Comparison of ENCODE assay signal across 8 cellular contexts in the genomic region with DNA sequence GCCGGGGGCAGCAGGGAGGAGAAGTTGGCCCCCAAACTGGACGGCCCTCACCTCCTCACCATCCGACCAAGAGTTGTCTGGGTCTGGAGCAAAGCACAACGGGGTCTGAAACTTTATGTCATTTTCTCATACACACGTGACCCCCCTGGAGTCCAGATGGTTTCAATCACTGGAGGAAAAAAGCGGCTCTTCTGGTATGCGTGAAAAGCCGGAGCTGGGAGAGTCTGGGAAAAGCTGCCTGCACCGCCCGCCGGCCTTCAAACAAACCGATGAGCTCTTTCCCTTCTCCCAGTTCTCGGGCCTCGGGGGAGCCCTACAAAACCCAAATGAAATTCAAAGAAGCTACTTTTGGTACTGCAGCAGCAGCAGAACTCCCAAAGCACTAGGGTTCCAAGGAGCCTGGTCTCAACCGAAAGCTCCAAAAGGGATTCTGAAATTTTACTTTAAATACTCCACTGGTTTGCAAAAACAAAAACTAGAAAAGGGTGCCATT. TPM values are rescaled to one million over a fixed set of nuclear protein-coding genes. Genes with fewer than 3 reads are reported as not detected.
DNase-seq lines count a peak whose midpoint lies in the region; ATAC-seq and TF ChIP-seq lines count a peak whose summit lies in the region.

No MANE protein-coding gene starts in this region.

- H3K9me2 ChIP-seq in DOHH2 (replicated peaks; ENCODE audit: control insufficient read depth, low read length): no peaks in the 10 kb centered on the region

- intact Hi-C loops in heart left ventricle (cut with DNase I): loop anchor here in 5 of 10 donors (1.0 to 10.0 kb wide), 12 partner anchors 33 to 189 kb away; partner anchors contain the start of genes AKIP1 (in 3 of the 5), RPL27A (in 2 of the 5), TRIM66 (in 2 of the 5) and TMEM9B (in 1 of the 5)

- peaks cover 10% of the 10 kb centered on the region for H3K4me1 ChIP-seq in DOHH2 (ENCODE audit: control insufficient read depth, low read length)
- H3K4me1 ChIP-seq in heart left ventricle: peaks cover 0 to 55% (median 15%) of the 10 kb centered on the region in 12 donors
- H3K4me1 ChIP-seq in parathyroid adenoma: no peaks in the 10 kb centered on the region

- H3K4me2 ChIP-seq in DOHH2 (ENCODE audit: low read length): no peak overlapping the region
- peak overlapping the region; percentile 51 for H3K4me2 ChIP-seq in parathyroid adenoma (ENCODE audit: low read length)

- 0 out of 2 replicates have a peak overlapping the region, but pooled peaks have one; percentile 36 for H3K4me3 ChIP-seq in DOHH2 (ENCODE audit: low read length)
- peak overlapping the region; percentile 83 for H3K4me3 ChIP-seq in MG63
- H3K4me3 ChIP-seq in heart left ventricle: peak overlapping the region; percentile 43 to 97 (median 83)
- peak overlapping the region; percentile 47 for H3K4me3 ChIP-seq in parathyroid adenoma (ENCODE audit: low read depth, low read length)

- H3K36me3 ChIP-seq in DOHH2 (ENCODE audit: control insufficient read depth, low read length) (no peaks in the 10 kb centered on the region), MG63 (no peaks in the 10 kb centered on the region), heart left ventricle (no peaks in the 10 kb centered on the region), parathyroid adenoma (ENCODE audit: control insufficient read depth, insufficient read depth, low read length) (no peaks in the 10 kb centered on the region)

- H4K20me1 ChIP-seq in DOHH2 (ENCODE audit: control insufficient read depth, insufficient read depth, low read depth, low read length): no peaks in the 10 kb centered on the region

- TF ChIP-seq CTCF in DOHH2 (IDR thresholded peaks at IDR 0.05; ENCODE audit: low read depth, low read length, poor library complexity, severe bottlenecking): no peak
- TF ChIP-seq CTCF in heart left ventricle (IDR thresholded peaks at IDR 0.05): no peak
- no peak for TF ChIP-seq CTCF in parathyroid adenoma (IDR thresholded peaks at IDR 0.05)

- H3K27ac ChIP-seq in DOHH2 (ENCODE audit: low read depth, low read length): no peak overlapping the region
- peak overlapping the region; percentile 43 to 94 (median 84) for H3K27ac ChIP-seq in heart left ventricle
- no peak overlapping the region for H3K27ac ChIP-seq in parathyroid adenoma

- no peak for ATAC-seq in activated naive CD8-positive, alpha-beta T cell treated with anti-CD3 and anti-CD28 coated beads, Interleukin-2, amount 50 U/mL, for 24 hours
- ATAC-seq in heart left ventricle (peak; percentile 79 to 87 (median 84)), GM21515 (IDR thresholded peaks at IDR 0.05; ENCODE audit: unreplicated experiment) (no peak), HG02571 (IDR thresholded peaks at IDR 0.05; ENCODE audit: unreplicated experiment) (no peak)

- H3K79me2 ChIP-seq in DOHH2 (ENCODE audit: control insufficient read depth, low read length): no peaks in the 10 kb centered on the region
- H3K79me2 ChIP-seq in parathyroid adenoma: no peaks in the 10 kb centered on the region

- no peaks in the 10 kb centered on the region for H3K9me3 Mint-ChIP-seq in activated naive CD8-positive, alpha-beta T cell treated with anti-CD3 and anti-CD28 coated beads, Interleukin-2, amount 50 U/mL, for 24 hours

- WGBS in heart left ventricle, 4 donors: 2 to 6% (median 4%) methylated on average over 15 of the region's 15 CpGs

- no peaks in the 10 kb centered on the region for H3F3A ChIP-seq in DOHH2 (ENCODE audit: control insufficient read depth, insufficient read depth)

- H3K4me1 Mint-ChIP-seq in activated naive CD8-positive, alpha-beta T cell treated with anti-CD3 and anti-CD28 coated beads, Interleukin-2, amount 50 U/mL, for 24 hours: peaks cover 11% of the 10 kb centered on the region

- H3K9me3 ChIP-seq in DOHH2 (ENCODE audit: control insufficient read depth, insufficient read depth, low read length) (no peaks in the 10 kb centered on the region), MG63 (no peaks in the 10 kb centered on the region), heart left ventricle (no peaks in the 10 kb centered on the region), parathyroid adenoma (ENCODE audit: control insufficient read depth, low read length) (no peaks in the 10 kb centered on the region)

- no peak for TF ChIP-seq POLR2A in heart left ventricle (IDR thresholded peaks at IDR 0.05)

- no peak overlapping the region for H3K9ac ChIP-seq in parathyroid adenoma

- H3K27me3 Mint-ChIP-seq in activated naive CD8-positive, alpha-beta T cell treated with anti-CD3 and anti-CD28 coated beads, Interleukin-2, amount 50 U/mL, for 24 hours: peaks cover 55% of the 10 kb centered on the region

- no peaks in the 10 kb centered on the region for H3K36me3 Mint-ChIP-seq in activated naive CD8-positive, alpha-beta T cell treated with anti-CD3 and anti-CD28 coated beads, Interleukin-2, amount 50 U/mL, for 24 hours (ENCODE audit: low read depth)

- no peak overlapping the region for H3K27ac Mint-ChIP-seq in activated naive CD8-positive, alpha-beta T cell treated with anti-CD3 and anti-CD28 coated beads, Interleukin-2, amount 50 U/mL, for 24 hours

- peak overlapping the region; percentile 81 for H2AFZ ChIP-seq in parathyroid adenoma

- H3K4me3 Mint-ChIP-seq in activated naive CD8-positive, alpha-beta T cell treated with anti-CD3 and anti-CD28 coated beads, Interleukin-2, amount 50 U/mL, for 24 hours: peak overlapping the region; percentile 34

- DNase-seq in MG63 (peak; percentile 80), heart left ventricle (peak; percentile 77 to 86 (median 81))
- no peak for DNase-seq in activated naive CD8-positive, alpha-beta T cell treated with anti-CD3 and anti-CD28 coated beads, Interleukin-2, amount 50 U/mL, for 24 hours
- DNase-seq in stimulated activated CD4-positive, alpha-beta T cell treated with anti-CD3 and anti-CD28 coated beads, Interleukin-15, amount 100 ng/mL, for 24 hours: no peak

- H3K27me3 ChIP-seq in DOHH2 (ENCODE audit: control insufficient read depth, low read length): peaks cover 31% of the 10 kb centered on the region
- no peaks in the 10 kb centered on the region for H3K27me3 ChIP-seq in MG63
- H3K27me3 ChIP-seq in heart left ventricle: peaks cover 0 to 30% (median 0%) of the 10 kb centered on the region in 9 donors
- H3K27me3 ChIP-seq in parathyroid adenoma (ENCODE audit: control insufficient read depth, insufficient read depth, low read length): no peaks in the 10 kb centered on the region

RNA-seq across cellular contexts. Expression of gene AKIP1, which starts 39.7 kb away (rescaled TPM):
- total RNA-seq in MG63 (2014; rRNA removed; shearing (Covaris generic); ENCODE audit: low replicate concordance): 64.6 and 129 TPM in 2 replicates
- total RNA-seq in heart left ventricle: 10 to 100 TPM; 21.6 to 39.9 (median 27.4) TPM
- 10 to 100 TPM; 17.7 to 31.1 TPM for polyA plus RNA-seq in heart left ventricle

Comparison
In these comparisons a context has a peak if more than half of its experiments do, and no peak if none do; other contexts are left out.
1. H3K27ac ChIP-seq: peak in heart left ventricle (12 of 12); none in DOHH2 (single experiment) and parathyroid adenoma (single experiment).
2. DNase-seq: peak in MG63 (single experiment) and heart left ventricle (5 of 5); none in activated naive CD8-positive, alpha-beta T cell treated with anti-CD3 and anti-CD28 coated beads, Interleukin-2, amount 50 U/mL, for 24 hours (single experiment) and stimulated activated CD4-positive, alpha-beta T cell treated with anti-CD3 and anti-CD28 coated beads, Interleukin-15, amount 100 ng/mL, for 24 hours (single experiment).
3. ATAC-seq: peak in heart left ventricle (4 of 4); none in activated naive CD8-positive, alpha-beta T cell treated with anti-CD3 and anti-CD28 coated beads, Interleukin-2, amount 50 U/mL, for 24 hours (single experiment), GM21515 (single experiment) and HG02571 (single experiment).
4. Peak in every context shown above with its lines, with median percentiles within 50 percentile points of each other: H3K4me3 ChIP-seq.